1 cellular context compared by ENCODE assay signal in genomic region chr5:134511796-134512660, GRCh38.
TF ChIP-seq lines count a peak whose summit lies in the region.

No MANE protein-coding gene starts in this region.

TF ChIP-seq in liver, 16 proteins besides CTCF, POLR2A, EP300 and RAD21 (continued from another document):
- TF ChIP-seq MAX (IDR thresholded peaks at IDR 0.05), result no peak
- TF ChIP-seq HNF4A (conservative IDR thresholded peaks at IDR 0.05), result peak; percentile 49 to 52
- peak; percentile 91 for TF ChIP-seq NR2F2 (IDR thresholded peaks at IDR 0.05)
- TF ChIP-seq SP1 (IDR thresholded peaks at IDR 0.05), result peak; percentile 70
- peak; percentile 51 for TF ChIP-seq YY1 (IDR thresholded peaks at IDR 0.05)
- TF ChIP-seq JUND (IDR thresholded peaks at IDR 0.05), result no peak
- no peak for TF ChIP-seq TAF1 (conservative IDR thresholded peaks at IDR 0.05)
